13 cellular contexts compared by ENCODE assay signal in the genomic region with DNA sequence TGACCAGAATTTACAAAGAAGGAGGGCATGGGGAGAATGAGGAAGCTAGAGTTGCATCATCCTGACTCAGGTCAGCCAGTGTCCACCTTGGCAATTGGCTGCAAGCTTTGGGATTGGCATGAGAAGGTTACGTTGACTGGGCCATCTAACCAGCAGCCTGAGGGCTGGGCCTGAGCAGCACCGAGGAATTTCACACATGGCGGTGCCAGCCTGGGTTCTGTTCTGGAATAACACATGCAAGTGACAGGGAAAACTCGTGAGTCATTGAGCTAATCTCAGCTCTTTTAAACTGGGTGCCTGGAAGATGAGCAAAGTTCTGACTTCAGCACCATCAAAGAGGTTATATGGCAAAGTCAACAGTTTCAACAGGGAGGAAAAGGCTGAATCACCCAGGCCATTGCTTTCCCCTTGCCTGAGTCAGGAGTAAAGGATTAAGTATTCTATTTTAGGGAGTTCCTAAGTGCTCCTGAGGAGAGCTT.
A peak's percentile ranks its signal among the peaks of the same experiment; 100 is the strongest.
DNase-seq lines count a peak whose midpoint lies in the region; ATAC-seq, FAIRE-seq and TF ChIP-seq lines count a peak whose summit lies in the region.
"Had no signal": no experiment of that assay in that cellular context is flagged by ENCODE, and none has a peak within 500 bp of the region (broad histone marks: within the 10 kb centered on the region; RNA-seq: fewer than 3 reads in every experiment).

No MANE protein-coding gene starts in this region.

- H3K56ac ChIP-seq in IMR-90 (ENCODE audit: extremely low read depth, insufficient read depth, low read length) = no peak overlapping the region

- H3K27ac ChIP-seq in IMR-90 (ENCODE audit: insufficient read depth, low read length) = no peak overlapping the region
- peak overlapping the region; percentile 39 for H3K27ac ChIP-seq in keratinocyte (ENCODE audit: control insufficient read depth, insufficient read depth, low read length)

- no peak overlapping the region for H2AK5ac ChIP-seq in IMR-90 (ENCODE audit: low read depth, low read length)

- dilution Hi-C loops in IMR-90 (cut with HindIII; ENCODE audit: low sequenced_read_pairs, unreplicated experiment) = no loop called here
- dilution Hi-C loops in keratinocyte (cut with MboI; ENCODE audit: extremely low pct_ligation_motif_present, low sequenced_read_pairs) = no loop called here

- H3K4me1 ChIP-seq in IMR-90 (ENCODE audit: control insufficient read depth, insufficient read depth, low read length) = peaks cover 7% of the 10 kb centered on the region; the same call in 1 of the 2 replicates
- H3K4me1 ChIP-seq in keratinocyte (ENCODE audit: control insufficient read depth, extremely low read depth, insufficient read depth, low read length) = peaks cover 14% of the 10 kb centered on the region

- H3K4me2 ChIP-seq in IMR-90 (ENCODE audit: low read depth, low read length) (no peak overlapping the region), keratinocyte (ENCODE audit: control insufficient read depth, extremely low read depth, insufficient read depth, low read depth, low read length) (no peak overlapping the region)

- H4K91ac ChIP-seq in IMR-90 (ENCODE audit: insufficient read depth, low read depth, low read length) = no peak overlapping the region

- no peak overlapping the region for H3K4ac ChIP-seq in IMR-90 (ENCODE audit: low read depth, low read length)

- H3K9ac ChIP-seq in IMR-90 (ENCODE audit: low read depth, low read length) = no peak overlapping the region
- no peak overlapping the region for H3K9ac ChIP-seq in keratinocyte (ENCODE audit: control insufficient read depth, extremely low read depth, insufficient read depth, low read length)

- H3K27me3 ChIP-seq in IMR-90 (ENCODE audit: control insufficient read depth, insufficient read depth, low read length) = no peaks in the 10 kb centered on the region
- no peaks in the 10 kb centered on the region for H3K27me3 ChIP-seq in keratinocyte (ENCODE audit: control insufficient read depth, extremely low read depth, insufficient read depth, low read length)

- H4K8ac ChIP-seq in IMR-90 (ENCODE audit: low read depth in 2 of 2, low read length in 2 of 2) = no peak overlapping the region

- POLR2A ChIA-PET in IMR-90 (lab: Charles Lee; ENCODE audit: unreplicated experiment) = no interaction called here

- peak; percentile 89 for FAIRE-seq in keratinocyte (lab: Jason Lieb, UNC)
- FAIRE-seq: GM18507 had no signal

- H4K20me1 ChIP-seq in IMR-90 (ENCODE audit: insufficient read depth, low read length) (no peaks in the 10 kb centered on the region), keratinocyte (ENCODE audit: control insufficient read depth, extremely low read depth, insufficient read depth, low read length) (no peaks in the 10 kb centered on the region)

- H2BK120ac ChIP-seq in IMR-90 (ENCODE audit: low read depth, low read length) = no peak overlapping the region

- no peaks in the 10 kb centered on the region for H3K36me3 Mint-ChIP-seq in chondrocyte (ENCODE audit: low read depth)
- H3K36me3 Mint-ChIP-seq: CD14-positive monocyte, T-cell had no signal

- no peak for TF ChIP-seq RAD21 in IMR-90 (IDR thresholded peaks at IDR 0.05; ENCODE audit: low read length)

- H2AFZ ChIP-seq in IMR-90 (replicated peaks; ENCODE audit: low read length, poor library complexity) (no peak overlapping the region), keratinocyte (ENCODE audit: control insufficient read depth, low read length) (no peak overlapping the region)

- H3K9me1 ChIP-seq in IMR-90 (ENCODE audit: insufficient read depth, low read length) = no peaks in the 10 kb centered on the region
- no peaks in the 10 kb centered on the region for H3K9me1 ChIP-seq in keratinocyte (ENCODE audit: control insufficient read depth, extremely low read depth, insufficient read depth, low read length)

- no TSS peak for BruUV-seq in IMR-90 (replicated peaks; lab: Mats Ljungman, UMichigan)

- peak; percentile 64 for DNase-seq in AG08396 (ENCODE audit: low spot score)
- peak; percentile 92 for DNase-seq in IMR-90
- DNase-seq in chondrocyte (ENCODE audit: low spot score) = no peak
- peak; percentile 69 for DNase-seq in keratinocyte (ENCODE audit: low read depth, low spot score)
- no peak for DNase-seq in stimulated activated naive CD4-positive, alpha-beta T cell treated with Interleukin-2 at 50 U/mL for 16 hours (lab: John Stamatoyannopoulos, UW)
- DNase-seq in SHP77 (lab: John Stamatoyannopoulos, UW) = no peak
- DNase-seq: NCI-H2081 treated with DMSO at 0.1 percent for 48 hours, T-cell had no signal

- in situ Hi-C loops in IMR-90 (cut with MboI; ENCODE audit: low sequenced_read_pairs) = no loop called here

- H2BK5ac ChIP-seq in IMR-90 (ENCODE audit: low read depth, low read length, poor library complexity, severe bottlenecking) = no peak overlapping the region

- H3K36me3 ChIP-seq in IMR-90 (ENCODE audit: control insufficient read depth, insufficient read depth, low read length) = no peaks in the 10 kb centered on the region
- H3K36me3 ChIP-seq in keratinocyte (ENCODE audit: control insufficient read depth in 2 of 2, extremely low read depth in 1 of 2, insufficient read depth in 2 of 2, low read length in 2 of 2) = no peaks in the 10 kb centered on the region

- H3K79me2 ChIP-seq in keratinocyte (ENCODE audit: control insufficient read depth, insufficient read depth, low read length) = no peaks in the 10 kb centered on the region

- H3K79me1 ChIP-seq in IMR-90 (ENCODE audit: low read depth in 1 of 2, low read length in 2 of 2) = no peaks in the 10 kb centered on the region

- no peak overlapping the region for H3K4me3 Mint-ChIP-seq in chondrocyte (ENCODE audit: unreplicated experiment)
- H3K4me3 Mint-ChIP-seq: CD14-positive monocyte; central memory CD8-positive, alpha-beta T cell; T-cell had no signal

- intact Hi-C loops in IMR-90 (cut with micrococcal nuclease) = no loop called here

- H3K27me3 Mint-ChIP-seq in chondrocyte (ENCODE audit: low read depth) = no peaks in the 10 kb centered on the region
- H3K27me3 Mint-ChIP-seq: central memory CD8-positive, alpha-beta T cell; T-cell had no signal

- peak; percentile 75 for ATAC-seq in IMR-90 (ENCODE audit: low read depth)
- no peak for ATAC-seq in GM18873 (IDR thresholded peaks at IDR 0.05; ENCODE audit: low FRiP score, unreplicated experiment)
- no peak for ATAC-seq in HG03095 (IDR thresholded peaks at IDR 0.05; ENCODE audit: unreplicated experiment)
- ATAC-seq: T-cell had no signal

- peak overlapping the region; percentile 5 for H3K27ac Mint-ChIP-seq in chondrocyte (ENCODE audit: unreplicated experiment)
- H3K27ac Mint-ChIP-seq: CD14-positive monocyte, T-cell had no signal

- TF ChIP-seq POLR2A in IMR-90 (IDR thresholded peaks at IDR 0.05; ENCODE audit: low read depth, low read length) = no peak

- no peak overlapping the region for H2BK15ac ChIP-seq in IMR-90 (ENCODE audit: low read depth, low read length)

- peaks cover 2% of the 10 kb centered on the region for H3K9me3 Mint-ChIP-seq in chondrocyte (ENCODE audit: low read depth)
- H3K9me3 Mint-ChIP-seq: CD14-positive monocyte had no signal

- TF ChIP-seq CTCF in IMR-90 (conservative IDR thresholded peaks at IDR 0.05; ENCODE audit: low read depth, low read length) = no peak
- TF ChIP-seq CTCF in chondrocyte (IDR thresholded peaks at IDR 0.05) = no peak
- TF ChIP-seq CTCF in keratinocyte (optimal IDR thresholded peaks at IDR 0.05 in 1 of 3, IDR thresholded peaks at IDR 0.05 in 1 of 3, conservative IDR thresholded peaks at IDR 0.05 in 1 of 3; ENCODE audit: extremely low read depth in 1 of 3, insufficient read depth in 2 of 3, low read length in 3 of 3) = no peak

- peaks cover 12% of the 10 kb centered on the region for H3K4me1 Mint-ChIP-seq in chondrocyte (ENCODE audit: low read depth)
- H3K4me1 Mint-ChIP-seq: CD14-positive monocyte; central memory CD8-positive, alpha-beta T cell; T-cell had no signal

- H3K9me3 ChIP-seq in IMR-90 (ENCODE audit: control insufficient read depth, insufficient read depth, low read length) (no peaks in the 10 kb centered on the region), keratinocyte (ENCODE audit: control insufficient read depth, low read depth, low read length) (no peaks in the 10 kb centered on the region)

- H4K5ac ChIP-seq in IMR-90 (ENCODE audit: low read depth, low read length) = no peak overlapping the region

- H3K18ac ChIP-seq in IMR-90 (ENCODE audit: low read depth, low read length) = no peak overlapping the region

- no peak overlapping the region for H3K23ac ChIP-seq in IMR-90 (ENCODE audit: low read depth, low read length)

- no peak overlapping the region for H2AK9ac ChIP-seq in IMR-90 (replicated peaks; ENCODE audit: low read depth, low read length, poor library complexity)

- no peak overlapping the region for H3K4me3 ChIP-seq in IMR-90 (ENCODE audit: insufficient read depth, low read depth, low read length)
- no peak overlapping the region for H3K4me3 ChIP-seq in keratinocyte (ENCODE audit: control insufficient read depth in 2 of 3, extremely low read depth in 1 of 3, insufficient read depth in 2 of 3, low read depth in 1 of 3, low read length in 3 of 3)

- 65% methylated on average over 3 of the region's 4 CpGs; no CpG with 5 or more reads in 1 of the 2 experiments for WGBS in IMR-90 (ENCODE audit: extremely low coverage in 2 of 2, insufficient read length in 1 of 2), 2 experiments

- CTCF ChIA-PET in IMR-90 (lab: Yijun Ruan, JAX) = interaction anchor here (0.6 kb wide), 1 partner anchor 151 kb away, joined by 3 read pairs; no protein-coding TSS in a partner anchor

- H3K14ac ChIP-seq in IMR-90 (replicated peaks; ENCODE audit: low read depth, low read length) = no peak overlapping the region

- H2BK20ac ChIP-seq in IMR-90 (ENCODE audit: low read depth, low read length) = no peak overlapping the region; the same call in 1 of the 2 replicates

TF ChIP-seq in IMR-90, 13 proteins besides CTCF, POLR2A, EP300 and RAD21 (continues in another document):
- TF ChIP-seq, protein P1, sequence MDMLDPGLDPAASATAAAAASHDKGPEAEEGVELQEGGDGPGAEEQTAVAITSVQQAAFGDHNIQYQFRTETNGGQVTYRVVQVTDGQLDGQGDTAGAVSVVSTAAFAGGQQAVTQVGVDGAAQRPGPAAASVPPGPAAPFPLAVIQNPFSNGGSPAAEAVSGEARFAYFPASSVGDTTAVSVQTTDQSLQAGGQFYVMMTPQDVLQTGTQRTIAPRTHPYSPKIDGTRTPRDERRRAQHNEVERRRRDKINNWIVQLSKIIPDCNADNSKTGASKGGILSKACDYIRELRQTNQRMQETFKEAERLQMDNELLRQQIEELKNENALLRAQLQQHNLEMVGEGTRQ (IDR thresholded peaks at IDR 0.05; ENCODE audit: low read depth, low read length) = no peak
- TF ChIP-seq CEBPB (IDR thresholded peaks at IDR 0.05; ENCODE audit: low read depth, low read length) (peak; percentile 80), MXI1 (IDR thresholded peaks at IDR 0.05; ENCODE audit: borderline replicate concordance, low read depth, low read length) (peak; percentile 73; the same call in 1 of the 2 replicates)

Comparison
In these comparisons a context has a peak if more than half of its experiments do, and no peak if none do; other contexts are left out.
1. DNase-seq: peak in AG08396 (single experiment), IMR-90 (single experiment) and keratinocyte (single experiment); none in chondrocyte (single experiment), stimulated activated naive CD4-positive, alpha-beta T cell treated with Interleukin-2 at 50 U/mL for 16 hours (single experiment) and SHP77 (0 of 2).